Comparison of ENCODE assay signal across 1 cellular context in genomic region chr12:98211914-98212695, GRCh38.
TF ChIP-seq lines count a peak whose summit lies in the region.

No MANE protein-coding gene starts in this region.

TF ChIP-seq in GM12878, 131 proteins besides CTCF, POLR2A, EP300 and RAD21 (continued from another document and continues in another):
- TF ChIP-seq SRF (IDR thresholded peaks at IDR 0.05; ENCODE audit: low read depth in 2 of 2, low read length in 2 of 2) (no peak), ZNF217 (IDR thresholded peaks at IDR 0.05) (peak; percentile 85), GABPA (IDR thresholded peaks at IDR 0.05; ENCODE audit: low read depth) (no peak), RCOR1 (conservative IDR thresholded peaks at IDR 0.05; ENCODE audit: low read depth, low read length) (no peak), USF1 (IDR thresholded peaks at IDR 0.05; ENCODE audit: borderline replicate concordance, extremely low read length, insufficient read depth, low read depth, low read length) (no peak), ATF3 (IDR thresholded peaks at IDR 0.05; ENCODE audit: borderline replicate concordance, extremely low read depth, low read depth, low read length) (no peak), RELA (IDR thresholded peaks at IDR 0.05; ENCODE audit: borderline replicate concordance, partially characterized antibody) (no peak), SREBF1 (IDR thresholded peaks at IDR 0.05; ENCODE audit: low read length) (no peak), CBFB (IDR thresholded peaks at IDR 0.05; ENCODE audit: low read depth) (no peak), JUNB (IDR thresholded peaks at IDR 0.05) (no peak), SMAD1 (IDR thresholded peaks at IDR 0.05; ENCODE audit: low read depth, partially characterized antibody) (no peak), TAF1 (IDR thresholded peaks at IDR 0.05; ENCODE audit: borderline replicate concordance, low read depth, low read length) (no peak), FOS (IDR thresholded peaks at IDR 0.05; ENCODE audit: borderline replicate concordance, extremely low read depth, insufficient read length) (no peak), BRCA1 (IDR thresholded peaks at IDR 0.05; ENCODE audit: low read depth, low read length) (no peak), PBX3 (IDR thresholded peaks at IDR 0.05; ENCODE audit: insufficient replicate concordance, low read depth, low read length) (no peak), CREB1 (IDR thresholded peaks at IDR 0.05; ENCODE audit: low read depth) (no peak), MTA2 (IDR thresholded peaks at IDR 0.05; ENCODE audit: low read depth) (peak; percentile 52; the same call in 1 of the 2 replicates), ZNF24 (IDR thresholded peaks at IDR 0.05) (0 out of 2 replicates have a peak, but pooled peaks have one; percentile 38), HDAC2 (IDR thresholded peaks at IDR 0.05) (no peak), PAX5 (IDR thresholded peaks at IDR 0.05; ENCODE audit: borderline replicate concordance, low read depth, low read length) (no peak), ZNF207 (IDR thresholded peaks at IDR 0.05; ENCODE audit: borderline replicate concordance) (no peak), ATF7 (IDR thresholded peaks at IDR 0.05; ENCODE audit: low read depth) (peak; percentile 26; the same call in 1 of the 2 replicates), LARP7 (IDR thresholded peaks at IDR 0.05) (0 out of 2 replicates have a peak, but pooled peaks have one; percentile 62), RBBP5 (conservative IDR thresholded peaks at IDR 0.05) (no peak), ZZZ3 (IDR thresholded peaks at IDR 0.05; ENCODE audit: control insufficient read depth, insufficient read length, low read depth) (no peak), NBN (IDR thresholded peaks at IDR 0.05) (peak; percentile 54), CHD2 (IDR thresholded peaks at IDR 0.05; ENCODE audit: borderline replicate concordance, low read depth, low read length) (peak; percentile 35; the same call in 1 of the 2 replicates), ESRRA (IDR thresholded peaks at IDR 0.05; ENCODE audit: low read length) (no peak), SPI1 (IDR thresholded peaks at IDR 0.05; ENCODE audit: borderline replicate concordance, insufficient read depth, low read depth, low read length) (no peak), HCFC1 (IDR thresholded peaks at IDR 0.05; ENCODE audit: low read length) (no peak), TBL1XR1 (IDR thresholded peaks at IDR 0.05; ENCODE audit: low read depth, low read length) (no peak), SMARCA5 (IDR thresholded peaks at IDR 0.05) (peak; percentile 98), BCL11A (IDR thresholded peaks at IDR 0.05; ENCODE audit: low read depth, low read length) (0 out of 2 replicates have a peak, but pooled peaks have one; percentile 29), IKZF1 (conservative IDR thresholded peaks at IDR 0.05) (peak; percentile 69), YBX1 (IDR thresholded peaks at IDR 0.05) (no peak), CBX5 (IDR thresholded peaks at IDR 0.05; ENCODE audit: low read depth) (no peak), SIN3A (IDR thresholded peaks at IDR 0.05; ENCODE audit: low read depth, low read length) (no peak), SP1 (IDR thresholded peaks at IDR 0.05; ENCODE audit: low read depth, low read length) (no peak)
- TF ChIP-seq, protein P1, sequence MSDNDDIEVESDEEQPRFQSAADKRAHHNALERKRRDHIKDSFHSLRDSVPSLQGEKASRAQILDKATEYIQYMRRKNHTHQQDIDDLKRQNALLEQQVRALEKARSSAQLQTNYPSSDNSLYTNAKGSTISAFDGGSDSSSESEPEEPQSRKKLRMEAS (IDR thresholded peaks at IDR 0.05; ENCODE audit: low read depth, low read length): no peak
- TF ChIP-seq, protein P2, sequence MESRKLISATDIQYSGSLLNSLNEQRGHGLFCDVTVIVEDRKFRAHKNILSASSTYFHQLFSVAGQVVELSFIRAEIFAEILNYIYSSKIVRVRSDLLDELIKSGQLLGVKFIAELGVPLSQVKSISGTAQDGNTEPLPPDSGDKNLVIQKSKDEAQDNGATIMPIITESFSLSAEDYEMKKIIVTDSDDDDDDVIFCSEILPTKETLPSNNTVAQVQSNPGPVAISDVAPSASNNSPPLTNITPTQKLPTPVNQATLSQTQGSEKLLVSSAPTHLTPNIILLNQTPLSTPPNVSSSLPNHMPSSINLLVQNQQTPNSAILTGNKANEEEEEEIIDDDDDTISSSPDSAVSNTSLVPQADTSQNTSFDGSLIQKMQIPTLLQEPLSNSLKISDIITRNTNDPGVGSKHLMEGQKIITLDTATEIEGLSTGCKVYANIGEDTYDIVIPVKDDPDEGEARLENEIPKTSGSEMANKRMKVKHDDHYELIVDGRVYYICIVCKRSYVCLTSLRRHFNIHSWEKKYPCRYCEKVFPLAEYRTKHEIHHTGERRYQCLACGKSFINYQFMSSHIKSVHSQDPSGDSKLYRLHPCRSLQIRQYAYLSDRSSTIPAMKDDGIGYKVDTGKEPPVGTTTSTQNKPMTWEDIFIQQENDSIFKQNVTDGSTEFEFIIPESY (IDR thresholded peaks at IDR 0.05): no peak; the same call in 1 of the 2 replicates
- TF ChIP-seq, protein P3, sequence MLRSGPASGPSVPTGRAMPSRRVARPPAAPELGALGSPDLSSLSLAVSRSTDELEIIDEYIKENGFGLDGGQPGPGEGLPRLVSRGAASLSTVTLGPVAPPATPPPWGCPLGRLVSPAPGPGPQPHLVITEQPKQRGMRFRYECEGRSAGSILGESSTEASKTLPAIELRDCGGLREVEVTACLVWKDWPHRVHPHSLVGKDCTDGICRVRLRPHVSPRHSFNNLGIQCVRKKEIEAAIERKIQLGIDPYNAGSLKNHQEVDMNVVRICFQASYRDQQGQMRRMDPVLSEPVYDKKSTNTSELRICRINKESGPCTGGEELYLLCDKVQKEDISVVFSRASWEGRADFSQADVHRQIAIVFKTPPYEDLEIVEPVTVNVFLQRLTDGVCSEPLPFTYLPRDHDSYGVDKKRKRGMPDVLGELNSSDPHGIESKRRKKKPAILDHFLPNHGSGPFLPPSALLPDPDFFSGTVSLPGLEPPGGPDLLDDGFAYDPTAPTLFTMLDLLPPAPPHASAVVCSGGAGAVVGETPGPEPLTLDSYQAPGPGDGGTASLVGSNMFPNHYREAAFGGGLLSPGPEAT (IDR thresholded peaks at IDR 0.05; ENCODE audit: low read depth): no peak
- TF ChIP-seq, protein P4, sequence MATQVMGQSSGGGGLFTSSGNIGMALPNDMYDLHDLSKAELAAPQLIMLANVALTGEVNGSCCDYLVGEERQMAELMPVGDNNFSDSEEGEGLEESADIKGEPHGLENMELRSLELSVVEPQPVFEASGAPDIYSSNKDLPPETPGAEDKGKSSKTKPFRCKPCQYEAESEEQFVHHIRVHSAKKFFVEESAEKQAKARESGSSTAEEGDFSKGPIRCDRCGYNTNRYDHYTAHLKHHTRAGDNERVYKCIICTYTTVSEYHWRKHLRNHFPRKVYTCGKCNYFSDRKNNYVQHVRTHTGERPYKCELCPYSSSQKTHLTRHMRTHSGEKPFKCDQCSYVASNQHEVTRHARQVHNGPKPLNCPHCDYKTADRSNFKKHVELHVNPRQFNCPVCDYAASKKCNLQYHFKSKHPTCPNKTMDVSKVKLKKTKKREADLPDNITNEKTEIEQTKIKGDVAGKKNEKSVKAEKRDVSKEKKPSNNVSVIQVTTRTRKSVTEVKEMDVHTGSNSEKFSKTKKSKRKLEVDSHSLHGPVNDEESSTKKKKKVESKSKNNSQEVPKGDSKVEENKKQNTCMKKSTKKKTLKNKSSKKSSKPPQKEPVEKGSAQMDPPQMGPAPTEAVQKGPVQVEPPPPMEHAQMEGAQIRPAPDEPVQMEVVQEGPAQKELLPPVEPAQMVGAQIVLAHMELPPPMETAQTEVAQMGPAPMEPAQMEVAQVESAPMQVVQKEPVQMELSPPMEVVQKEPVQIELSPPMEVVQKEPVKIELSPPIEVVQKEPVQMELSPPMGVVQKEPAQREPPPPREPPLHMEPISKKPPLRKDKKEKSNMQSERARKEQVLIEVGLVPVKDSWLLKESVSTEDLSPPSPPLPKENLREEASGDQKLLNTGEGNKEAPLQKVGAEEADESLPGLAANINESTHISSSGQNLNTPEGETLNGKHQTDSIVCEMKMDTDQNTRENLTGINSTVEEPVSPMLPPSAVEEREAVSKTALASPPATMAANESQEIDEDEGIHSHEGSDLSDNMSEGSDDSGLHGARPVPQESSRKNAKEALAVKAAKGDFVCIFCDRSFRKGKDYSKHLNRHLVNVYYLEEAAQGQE (IDR thresholded peaks at IDR 0.05; ENCODE audit: low read depth, low read length): no peak
- TF ChIP-seq, protein P5, sequence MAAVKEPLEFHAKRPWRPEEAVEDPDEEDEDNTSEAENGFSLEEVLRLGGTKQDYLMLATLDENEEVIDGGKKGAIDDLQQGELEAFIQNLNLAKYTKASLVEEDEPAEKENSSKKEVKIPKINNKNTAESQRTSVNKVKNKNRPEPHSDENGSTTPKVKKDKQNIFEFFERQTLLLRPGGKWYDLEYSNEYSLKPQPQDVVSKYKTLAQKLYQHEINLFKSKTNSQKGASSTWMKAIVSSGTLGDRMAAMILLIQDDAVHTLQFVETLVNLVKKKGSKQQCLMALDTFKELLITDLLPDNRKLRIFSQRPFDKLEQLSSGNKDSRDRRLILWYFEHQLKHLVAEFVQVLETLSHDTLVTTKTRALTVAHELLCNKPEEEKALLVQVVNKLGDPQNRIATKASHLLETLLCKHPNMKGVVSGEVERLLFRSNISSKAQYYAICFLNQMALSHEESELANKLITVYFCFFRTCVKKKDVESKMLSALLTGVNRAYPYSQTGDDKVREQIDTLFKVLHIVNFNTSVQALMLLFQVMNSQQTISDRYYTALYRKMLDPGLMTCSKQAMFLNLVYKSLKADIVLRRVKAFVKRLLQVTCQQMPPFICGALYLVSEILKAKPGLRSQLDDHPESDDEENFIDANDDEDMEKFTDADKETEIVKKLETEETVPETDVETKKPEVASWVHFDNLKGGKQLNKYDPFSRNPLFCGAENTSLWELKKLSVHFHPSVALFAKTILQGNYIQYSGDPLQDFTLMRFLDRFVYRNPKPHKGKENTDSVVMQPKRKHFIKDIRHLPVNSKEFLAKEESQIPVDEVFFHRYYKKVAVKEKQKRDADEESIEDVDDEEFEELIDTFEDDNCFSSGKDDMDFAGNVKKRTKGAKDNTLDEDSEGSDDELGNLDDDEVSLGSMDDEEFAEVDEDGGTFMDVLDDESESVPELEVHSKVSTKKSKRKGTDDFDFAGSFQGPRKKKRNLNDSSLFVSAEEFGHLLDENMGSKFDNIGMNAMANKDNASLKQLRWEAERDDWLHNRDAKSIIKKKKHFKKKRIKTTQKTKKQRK (IDR thresholded peaks at IDR 0.05; ENCODE audit: low read depth, low read length): no peak
- TF ChIP-seq, protein P6, sequence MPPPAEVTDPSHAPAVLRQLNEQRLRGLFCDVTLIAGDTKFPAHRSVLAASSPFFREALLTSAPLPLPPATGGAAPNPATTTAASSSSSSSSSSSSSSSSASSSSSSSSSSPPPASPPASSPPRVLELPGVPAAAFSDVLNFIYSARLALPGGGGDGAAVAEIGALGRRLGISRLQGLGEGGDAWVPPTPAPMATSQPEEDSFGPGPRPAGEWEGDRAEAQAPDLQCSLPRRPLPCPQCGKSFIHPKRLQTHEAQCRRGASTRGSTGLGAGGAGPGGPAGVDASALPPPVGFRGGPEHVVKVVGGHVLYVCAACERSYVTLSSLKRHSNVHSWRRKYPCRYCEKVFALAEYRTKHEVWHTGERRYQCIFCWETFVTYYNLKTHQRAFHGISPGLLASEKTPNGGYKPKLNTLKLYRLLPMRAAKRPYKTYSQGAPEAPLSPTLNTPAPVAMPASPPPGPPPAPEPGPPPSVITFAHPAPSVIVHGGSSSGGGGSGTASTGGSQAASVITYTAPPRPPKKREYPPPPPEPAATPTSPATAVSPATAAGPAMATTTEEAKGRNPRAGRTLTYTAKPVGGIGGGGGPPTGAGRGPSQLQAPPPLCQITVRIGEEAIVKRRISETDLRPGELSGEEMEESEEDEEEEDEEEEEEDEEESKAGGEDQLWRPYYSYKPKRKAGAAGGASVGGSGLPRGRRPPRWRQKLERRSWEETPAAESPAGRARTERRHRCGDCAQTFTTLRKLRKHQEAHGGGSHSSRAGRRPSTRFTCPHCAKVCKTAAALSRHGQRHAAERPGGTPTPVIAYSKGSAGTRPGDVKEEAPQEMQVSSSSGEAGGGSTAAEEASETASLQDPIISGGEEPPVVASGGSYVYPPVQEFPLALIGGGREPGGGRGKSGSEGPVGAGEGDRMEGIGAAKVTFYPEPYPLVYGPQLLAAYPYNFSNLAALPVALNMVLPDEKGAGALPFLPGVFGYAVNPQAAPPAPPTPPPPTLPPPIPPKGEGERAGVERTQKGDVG (CRISPR knock-in tag; IDR thresholded peaks at IDR 0.05): no peak
- TF ChIP-seq, protein P7, sequence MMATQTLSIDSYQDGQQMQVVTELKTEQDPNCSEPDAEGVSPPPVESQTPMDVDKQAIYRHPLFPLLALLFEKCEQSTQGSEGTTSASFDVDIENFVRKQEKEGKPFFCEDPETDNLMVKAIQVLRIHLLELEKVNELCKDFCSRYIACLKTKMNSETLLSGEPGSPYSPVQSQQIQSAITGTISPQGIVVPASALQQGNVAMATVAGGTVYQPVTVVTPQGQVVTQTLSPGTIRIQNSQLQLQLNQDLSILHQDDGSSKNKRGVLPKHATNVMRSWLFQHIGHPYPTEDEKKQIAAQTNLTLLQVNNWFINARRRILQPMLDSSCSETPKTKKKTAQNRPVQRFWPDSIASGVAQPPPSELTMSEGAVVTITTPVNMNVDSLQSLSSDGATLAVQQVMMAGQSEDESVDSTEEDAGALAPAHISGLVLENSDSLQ (IDR thresholded peaks at IDR 0.05): no peak
- TF ChIP-seq, protein P8, sequence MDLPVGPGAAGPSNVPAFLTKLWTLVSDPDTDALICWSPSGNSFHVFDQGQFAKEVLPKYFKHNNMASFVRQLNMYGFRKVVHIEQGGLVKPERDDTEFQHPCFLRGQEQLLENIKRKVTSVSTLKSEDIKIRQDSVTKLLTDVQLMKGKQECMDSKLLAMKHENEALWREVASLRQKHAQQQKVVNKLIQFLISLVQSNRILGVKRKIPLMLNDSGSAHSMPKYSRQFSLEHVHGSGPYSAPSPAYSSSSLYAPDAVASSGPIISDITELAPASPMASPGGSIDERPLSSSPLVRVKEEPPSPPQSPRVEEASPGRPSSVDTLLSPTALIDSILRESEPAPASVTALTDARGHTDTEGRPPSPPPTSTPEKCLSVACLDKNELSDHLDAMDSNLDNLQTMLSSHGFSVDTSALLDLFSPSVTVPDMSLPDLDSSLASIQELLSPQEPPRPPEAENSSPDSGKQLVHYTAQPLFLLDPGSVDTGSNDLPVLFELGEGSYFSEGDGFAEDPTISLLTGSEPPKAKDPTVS (IDR thresholded peaks at IDR 0.05; ENCODE audit: low read depth, low read length): no peak
